In genomic region chr12:116319316-116319715, GRCh38 we compare ENCODE assay signal across 9 cellular contexts. TPM values are rescaled to one million over a fixed set of nuclear protein-coding genes. Genes with fewer than 3 reads are reported as not detected.
A peak's percentile ranks its signal among the peaks of the same experiment; 100 is the strongest.
DNase-seq lines count a peak whose midpoint lies in the region; ATAC-seq and TF ChIP-seq lines count a peak whose summit lies in the region.
"Had no signal": no experiment of that assay in that cellular context is flagged by ENCODE, and none has a peak within 500 bp of the region (broad histone marks: within the 10 kb centered on the region; RNA-seq: fewer than 3 reads in every experiment).

No MANE protein-coding gene starts in this region.

- H3K36me3 Mint-ChIP-seq in activated CD4-positive, alpha-beta T cell treated with anti-CD3 and anti-CD28 coated beads for 36 hours (ENCODE audit: low read depth) = no peaks in the 10 kb centered on the region

- POLR2A ChIA-PET in activated CD4-positive, alpha-beta T cell treated with anti-CD3 and anti-CD28 coated beads for 36 hours (lab: Charles Lee) = no interaction called here

- H3K36me3 ChIP-seq in heart right ventricle (no peaks in the 10 kb centered on the region), suprapubic skin (no peaks in the 10 kb centered on the region)

- CTCF ChIA-PET in activated CD4-positive, alpha-beta T cell treated with anti-CD3 and anti-CD28 coated beads for 36 hours (lab: Charles Lee) = interaction anchor here (0.7 kb wide), 1 partner anchor 105 kb away, joined by 3 read pairs; no protein-coding TSS in a partner anchor

- H3K4me3 Mint-ChIP-seq in activated CD4-positive, alpha-beta T cell treated with anti-CD3 and anti-CD28 coated beads for 36 hours = peak overlapping the region; percentile 46

- no peak for TF ChIP-seq CTCF in WI38 (IDR thresholded peaks at IDR 0.05; ENCODE audit: low read depth, low read length)
- no peak for TF ChIP-seq CTCF in heart right ventricle (IDR thresholded peaks at IDR 0.05)
- no peak for TF ChIP-seq CTCF in suprapubic skin (IDR thresholded peaks at IDR 0.05)
- no peak for TF ChIP-seq CTCF in lower leg skin (IDR thresholded peaks at IDR 0.05)

- H3K27ac ChIP-seq in heart right ventricle (peak overlapping the region in 9 of 10 donors; percentile 13 to 80 (median 68)), suprapubic skin (peak overlapping the region; percentile 80)

- H3K27me3 ChIP-seq in heart right ventricle (no peaks in the 10 kb centered on the region), suprapubic skin (no peaks in the 10 kb centered on the region)

- H3K4me1 Mint-ChIP-seq in activated CD4-positive, alpha-beta T cell treated with anti-CD3 and anti-CD28 coated beads for 36 hours = peaks cover 30% of the 10 kb centered on the region

- peaks cover 7% of the 10 kb centered on the region for H3K9me3 Mint-ChIP-seq in activated CD4-positive, alpha-beta T cell treated with anti-CD3 and anti-CD28 coated beads for 36 hours (ENCODE audit: low read depth)

- peaks cover 10 to 38% (median 29%) of the 10 kb centered on the region in 9 donors for H3K4me1 ChIP-seq in heart right ventricle
- peaks cover 36% of the 10 kb centered on the region for H3K4me1 ChIP-seq in suprapubic skin

- intact Hi-C loops in activated CD4-positive, alpha-beta T cell treated with anti-CD3 and anti-CD28 coated beads for 36 hours (cut with DNase I, micrococcal nuclease) = no loop called here
- intact Hi-C loops in heart right ventricle (cut with DNase I) = loop anchor here in 1 of 10 donors (10.0 kb wide), 1 partner anchor 115 kb away; no protein-coding TSS in a partner anchor
- intact Hi-C loops in lower leg skin (cut with DNase I; ENCODE audit: low total_unique reads) = no loop called here

- no peak for ATAC-seq in activated CD4-positive, alpha-beta T cell treated with anti-CD3 and anti-CD28 coated beads for 36 hours
- peak in 1 of 8 donors; percentile 2 for ATAC-seq in heart right ventricle

- H3K27me3 Mint-ChIP-seq in activated CD4-positive, alpha-beta T cell treated with anti-CD3 and anti-CD28 coated beads for 36 hours = no peaks in the 10 kb centered on the region

- 62 to 65% methylated on average over 9 of the region's 9 CpGs for WGBS in heart right ventricle, 2 donors
- WGBS in suprapubic skin = 30% methylated on average over 9 of the region's 9 CpGs
- 23 to 25% methylated on average over 9 of the region's 9 CpGs for WGBS in lower leg skin, 2 donors

- no peak for TF ChIP-seq EP300 in suprapubic skin (IDR thresholded peaks at IDR 0.05)

- H3K9me3 ChIP-seq in heart right ventricle (no peaks in the 10 kb centered on the region), suprapubic skin (no peaks in the 10 kb centered on the region)

- H3K4me3 ChIP-seq in WI38 (ENCODE audit: low read depth, low read length) (peak overlapping the region; percentile 22), heart right ventricle (peak overlapping the region in 6 of 10 donors; percentile 1 to 18 (median 14)), suprapubic skin (peak overlapping the region; percentile 33), lower leg skin (ENCODE audit: low read depth, poor library complexity, severe bottlenecking) (no peak overlapping the region)

- no peak for TF ChIP-seq POLR2A in suprapubic skin (IDR thresholded peaks at IDR 0.05)
- no peak for TF ChIP-seq POLR2A in lower leg skin (IDR thresholded peaks at IDR 0.05)

- H3K27ac Mint-ChIP-seq in activated CD4-positive, alpha-beta T cell treated with anti-CD3 and anti-CD28 coated beads for 36 hours = peak overlapping the region; percentile 55

- no peak for DNase-seq in activated CD4-positive, alpha-beta T cell treated with anti-CD3 and anti-CD28 coated beads for 36 hours
- DNase-seq in activated CD4-positive, alpha-beta T cell treated with anti-CD3 and anti-CD28 coated beads, Interleukin-2, amount 50 U/mL, for 1 hour = no peak
- DNase-seq in heart right ventricle = no peak
- no peak for DNase-seq in suprapubic skin (ENCODE audit: low spot score in 2 of 2)
- DNase-seq in cortex of kidney (lab: John Stamatoyannopoulos, UW) = no peak
- no peak for DNase-seq in NCI-H1417 treated with DMSO at 0.1 percent for 48 hours (lab: John Stamatoyannopoulos, UW)
- no peak for DNase-seq in lower leg skin (ENCODE audit: low spot score in 2 of 2)
- DNase-seq: AML-193 had no signal

RNA-seq across cellular contexts. Expression of gene MED13L, which starts 41.8 kb away (rescaled TPM):
- total RNA-seq in activated CD4-positive, alpha-beta T cell treated with anti-CD3 and anti-CD28 coated beads for 36 hours = 10 to 100 TPM; 38.5 to 41.9 TPM
- 10 to 100 TPM; 53.8 to 76.5 (median 67.0) TPM for total RNA-seq in heart right ventricle
- polyA plus RNA-seq in heart right ventricle = 10 to 100 TPM in 1 of 2 donors, 1 to 10 TPM in 1; 9.4 to 12.4 TPM
- 100 to 1,000 TPM; 173 to 418 (median 228) TPM for total RNA-seq in suprapubic skin
- total RNA-seq in lower leg skin = 100 to 1,000 TPM; 158 to 247 (median 166) TPM
